Comparison of ENCODE assay signal across 30 cellular contexts in genomic region chr5:116709082-116709481, GRCh38.
DNase-seq lines count a peak whose midpoint lies in the region; ATAC-seq, FAIRE-seq and TF ChIP-seq lines count a peak whose summit lies in the region.
"Had no signal": no experiment of that assay in that cellular context is flagged by ENCODE, and none has a peak within 500 bp of the region (broad histone marks: within the 10 kb centered on the region; RNA-seq: fewer than 3 reads in every experiment).

No MANE protein-coding gene starts in this region.

- no peak for DNase-seq in GM18507 (ENCODE audit: extremely low spot score, insufficient read length, low read depth)
- DNase-seq in trophoblast cell, result no peak
- DNase-seq in NCI-H69 (lab: John Stamatoyannopoulos, UW), result no peak
- no peak for DNase-seq in substantia nigra (lab: John Stamatoyannopoulos, UW)
- no peak for DNase-seq in osteoblast (ENCODE audit: insufficient read length, low spot score, missing footprints)
- DNase-seq in SHP77 (lab: John Stamatoyannopoulos, UW), result no peak
- DNase-seq: ACHN; activated CD4-positive, alpha-beta T cell treated with anti-CD3 and anti-CD28 coated beads for 36 hours; activated CD8-positive, alpha-beta T cell treated with anti-CD3 and anti-CD28 coated beads, Interleukin-2, amount 10 ng/mL, durations not matched to agents 7 days and 5 days; activated effector memory CD4-positive, alpha-beta T cell treated with anti-CD3 and anti-CD28 coated beads, Interleukin-2, amount 50 U/mL, for 16 hours; CD4-positive, alpha-beta memory T cell; DND-41; dorsolateral prefrontal cortex; foreskin melanocyte; heart right ventricle; Kasumi-1; kidney; NCI-H1417 treated with DMSO at 0.1 percent for 48 hours; NCI-H2029 treated with DMSO at 0.1 percent for 48 hours; NCI-H2227 treated with DMSO at 0.1 percent for 48 hours; right lobe of liver; SHP77 treated with DMSO at 0.1 percent for 48 hours; spleen; stimulated activated CD8-positive, alpha-beta memory T cell treated with anti-CD3 and anti-CD28 coated beads, Interleukin-4, amount 100 ng/mL, for 48 hours had no signal

- FAIRE-seq in GM18507 (lab: Jason Lieb, UNC), result peak; percentile 81
- FAIRE-seq: D721Med had no signal

- H3K4me2 ChIP-seq in trophoblast cell (ENCODE audit: low read length) (no peak overlapping the region), osteoblast (ENCODE audit: insufficient read depth, low read length) (no peak overlapping the region)

- peak overlapping the region; percentile 96 for H2BK5ac ChIP-seq in trophoblast cell (ENCODE audit: low read depth, low read length, poor library complexity)

- H3K9me3 ChIP-seq in trophoblast cell (ENCODE audit: insufficient read depth, low read depth, low read length) (no peaks in the 10 kb centered on the region), osteoblast (ENCODE audit: low read depth, low read length) (no peaks in the 10 kb centered on the region)
- H3K9me3 ChIP-seq: HAP-1, heart right ventricle, right lobe of liver, spleen, tibial nerve had no signal

- H3K4ac ChIP-seq in trophoblast cell (ENCODE audit: low read depth, low read length), result no peak overlapping the region

- H4K12ac ChIP-seq in trophoblast cell (ENCODE audit: low read depth, low read length), result peak overlapping the region; percentile 62

- H3K4me1 ChIP-seq in trophoblast cell (ENCODE audit: control insufficient read depth in 1 of 2, insufficient read depth in 2 of 2, low read length in 2 of 2) (peaks cover 4 to 13% of the 10 kb centered on the region in 2 experiments), osteoblast (ENCODE audit: insufficient read depth, low read length) (no peaks in the 10 kb centered on the region)
- H3K4me1 ChIP-seq: heart right ventricle, right lobe of liver, spleen, tibial nerve had no signal

- ATAC-seq in GM21390 (IDR thresholded peaks at IDR 0.05; ENCODE audit: unreplicated experiment), result peak; percentile 61
- ATAC-seq in HG03354 (IDR thresholded peaks at IDR 0.05; ENCODE audit: poor library complexity, severe bottlenecking, unreplicated experiment), result peak; percentile 63
- ATAC-seq: activated CD4-positive, alpha-beta T cell treated with anti-CD3 and anti-CD28 coated beads for 36 hours; activated CD8-positive, alpha-beta T cell treated with anti-CD3 and anti-CD28 coated beads, Interleukin-2, amount 10 ng/mL, durations not matched to agents 7 days and 5 days; heart right ventricle; Panc1; right lobe of liver had no signal

- H2BK12ac ChIP-seq in trophoblast cell (ENCODE audit: low read length), result peak overlapping the region; percentile 40

- H4K91ac ChIP-seq in trophoblast cell (ENCODE audit: low read depth, low read length), result peak overlapping the region; percentile 77

- peaks cover 28% of the 10 kb centered on the region for H3K79me1 ChIP-seq in trophoblast cell (ENCODE audit: low read length)

- H2AK5ac ChIP-seq in trophoblast cell (ENCODE audit: low read length), result no peak overlapping the region

- H2AFZ ChIP-seq in trophoblast cell (ENCODE audit: insufficient read depth, low read length, poor library complexity) (no peak overlapping the region), osteoblast (ENCODE audit: low read length) (no peak overlapping the region)

- TF ChIP-seq CTCF in osteoblast (IDR thresholded peaks at IDR 0.05; ENCODE audit: extremely low read depth, low read depth, low read length), result no peak

- H3K9ac ChIP-seq in trophoblast cell (ENCODE audit: low read length), result no peak overlapping the region

- WGBS in trophoblast cell (ENCODE audit: extremely low coverage, insufficient coverage, insufficient read length), result no CpG with 5 or more reads among the region's 5 CpGs

- H3K27me3 ChIP-seq in trophoblast cell (ENCODE audit: insufficient read depth, low read length) (no peaks in the 10 kb centered on the region), osteoblast (ENCODE audit: insufficient read depth, low read length) (no peaks in the 10 kb centered on the region)
- H3K27me3 ChIP-seq: dorsolateral prefrontal cortex, heart right ventricle, right lobe of liver, spleen, tibial nerve had no signal

- H2BK120ac ChIP-seq in trophoblast cell (ENCODE audit: insufficient read depth, low read length, poor library complexity), result peak overlapping the region; percentile 83

- H3K27ac ChIP-seq in trophoblast cell (ENCODE audit: low read depth, low read length) (peak overlapping the region; percentile 87), substantia nigra (ENCODE audit: low read depth, low read length, poor library complexity, severe bottlenecking) (no peak overlapping the region), osteoblast (ENCODE audit: low read depth, low read length) (no peak overlapping the region)
- H3K27ac ChIP-seq: dorsolateral prefrontal cortex, heart right ventricle, right lobe of liver, spleen, tibial nerve had no signal

- no peaks in the 10 kb centered on the region for H4K20me1 ChIP-seq in osteoblast (ENCODE audit: insufficient read depth, low read length)

- H3K79me2 ChIP-seq in trophoblast cell (ENCODE audit: control insufficient read depth, insufficient read depth, low read length, poor library complexity) (peaks cover 2% of the 10 kb centered on the region), osteoblast (ENCODE audit: insufficient read depth, low read length) (no peaks in the 10 kb centered on the region)

- no peak overlapping the region for H3K23ac ChIP-seq in trophoblast cell (ENCODE audit: low read length)

- H4K8ac ChIP-seq in trophoblast cell (ENCODE audit: low read depth, low read length), result peak overlapping the region; percentile 79

- no peak overlapping the region for H3K18ac ChIP-seq in trophoblast cell (ENCODE audit: low read length)

- peak overlapping the region; percentile 77 for H3K14ac ChIP-seq in trophoblast cell (ENCODE audit: low read length)

- H3K4me3 ChIP-seq in trophoblast cell (ENCODE audit: low read depth, low read length), result no peak overlapping the region
- H3K4me3 ChIP-seq in osteoblast (ENCODE audit: insufficient read depth, low read length), result no peak overlapping the region
- H3K4me3 ChIP-seq: dorsolateral prefrontal cortex, HAP-1, heart right ventricle, right lobe of liver, spleen, tibial nerve had no signal

- no peaks in the 10 kb centered on the region for H3K36me3 ChIP-seq in trophoblast cell (ENCODE audit: control insufficient read depth in 1 of 2, insufficient read depth in 2 of 2, low read length in 2 of 2)
- no peaks in the 10 kb centered on the region for H3K36me3 ChIP-seq in osteoblast (ENCODE audit: insufficient read depth, low read length)
- H3K36me3 ChIP-seq: HAP-1, heart right ventricle, right lobe of liver, spleen, tibial nerve had no signal
